10 cellular contexts compared by ENCODE assay signal in genomic region chr6:99741092-99741491, GRCh38.
"Had no signal": no experiment of that assay in that cellular context is flagged by ENCODE, and none has a peak within 500 bp of the region (broad histone marks: within the 10 kb centered on the region; RNA-seq: fewer than 3 reads in every experiment).

No MANE protein-coding gene starts in this region.

- H3K4me3 Mint-ChIP-seq: HFFc6 had no signal

- H3K27ac ChIP-seq: GM23248 had no signal

- FAIRE-seq: HTR-8/SVneo, K562 had no signal

- H3K9me3 Mint-ChIP-seq: HFFc6 had no signal

- H3K4me1 ChIP-seq: HAP-1 had no signal

- H3K36me3 ChIP-seq: HAP-1 had no signal

- DNase-seq: GM23248, GOT3, H7, HFFc6, IMR-90, KG1 had no signal

- H3K4me3 ChIP-seq: GM23248, HAP-1, K562 had no signal

- H3K9me3 ChIP-seq: HAP-1 had no signal

- H3K27ac Mint-ChIP-seq: HFFc6 had no signal

- ATAC-seq: HCT116, K562 had no signal
